ENCODE assay signal across 35 cellular contexts in genomic region chr6:162005375-162005774, GRCh38.
"Had no signal": no experiment of that assay in that cellular context is flagged by ENCODE, and none has a peak within 500 bp of the region (broad histone marks: within the 10 kb centered on the region; RNA-seq: fewer than 3 reads in every experiment).

No MANE protein-coding gene starts in this region.

- H3K4me3 ChIP-seq: MG63 had no signal

- H3K27ac ChIP-seq: KMS-11 had no signal

- H3K9me3 ChIP-seq: MG63 had no signal

- DNase-seq: Karpas-422, Kasumi-1, MG63, MM.1S, MV-4-11, NCI-H1048, NCI-H1092, NCI-H1092 treated with DMSO at 0.1 percent for 48 hours, NCI-H1105, NCI-H1105 treated with DMSO at 0.1 percent for 48 hours, NCI-H1417, NCI-H1417 treated with DMSO at 0.1 percent for 48 hours, NCI-H1436, NCI-H1436 treated with DMSO at 0.1 percent for 48 hours, NCI-H146, NCI-H1694, NCI-H1694 treated with DMSO at 0.1 percent for 48 hours, NCI-H187, NCI-H187 treated with DMSO at 0.1 percent for 48 hours, NCI-H1930, NCI-H2029, NCI-H2029 treated with DMSO at 0.1 percent for 48 hours, NCI-H2081, NCI-H2081 treated with DMSO at 0.1 percent for 48 hours, NCI-H2107, NCI-H2171, NCI-H2171 treated with DMSO at 0.1 percent for 48 hours, NCI-H2227 treated with DMSO at 0.1 percent for 48 hours, NCI-H226, NCI-H345, NCI-H446, NCI-H446 treated with DMSO at 0.1 percent for 48 hours, NCI-H510A, NCI-H510A treated with DMSO at 0.1 percent for 48 hours had no signal

- H3K27me3 ChIP-seq: MG63 had no signal

- H3K9ac ChIP-seq: KMS-11 had no signal

- H3K36me3 ChIP-seq: MG63 had no signal

- H3K4me2 ChIP-seq: KMS-11 had no signal
